1 cellular context compared by ENCODE assay signal in the genomic region with DNA sequence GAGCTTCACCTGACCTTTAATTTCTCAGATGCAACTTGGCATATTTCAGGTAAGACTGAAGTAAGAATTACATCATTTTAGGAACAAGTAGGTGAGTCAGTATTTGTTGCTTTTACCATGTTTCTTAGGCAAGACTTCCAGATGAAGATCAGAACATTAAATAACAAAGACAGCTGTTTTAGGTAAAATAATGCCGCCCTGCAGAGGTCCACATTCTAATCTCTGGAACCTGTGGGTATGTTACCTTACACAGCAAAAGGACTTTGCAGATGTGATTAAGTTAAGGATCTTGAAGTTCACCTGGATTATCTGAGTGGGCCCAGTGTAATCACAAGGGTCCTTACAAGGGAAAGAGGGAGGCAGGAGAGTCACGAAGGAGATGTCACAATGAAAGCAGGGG.
TF ChIP-seq lines count a peak whose summit lies in the region.

No MANE protein-coding gene starts in this region.

TF ChIP-seq in WTC11, 78 proteins besides CTCF, POLR2A, EP300 and RAD21 (continued from another document):
- TF ChIP-seq, protein P1, sequence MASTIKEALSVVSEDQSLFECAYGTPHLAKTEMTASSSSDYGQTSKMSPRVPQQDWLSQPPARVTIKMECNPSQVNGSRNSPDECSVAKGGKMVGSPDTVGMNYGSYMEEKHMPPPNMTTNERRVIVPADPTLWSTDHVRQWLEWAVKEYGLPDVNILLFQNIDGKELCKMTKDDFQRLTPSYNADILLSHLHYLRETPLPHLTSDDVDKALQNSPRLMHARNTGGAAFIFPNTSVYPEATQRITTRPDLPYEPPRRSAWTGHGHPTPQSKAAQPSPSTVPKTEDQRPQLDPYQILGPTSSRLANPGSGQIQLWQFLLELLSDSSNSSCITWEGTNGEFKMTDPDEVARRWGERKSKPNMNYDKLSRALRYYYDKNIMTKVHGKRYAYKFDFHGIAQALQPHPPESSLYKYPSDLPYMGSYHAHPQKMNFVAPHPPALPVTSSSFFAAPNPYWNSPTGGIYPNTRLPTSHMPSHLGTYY (CRISPR knock-in tag; IDR thresholded peaks at IDR 0.05): no peak
- no peak for TF ChIP-seq JAZF1 (CRISPR knock-in tag; IDR thresholded peaks at IDR 0.05)
